ENCODE assay signal across 12 cellular contexts in genomic region chr21:31279986-31280385, GRCh38.
"Had no signal": no experiment of that assay in that cellular context is flagged by ENCODE, and none has a peak within 500 bp of the region (broad histone marks: within the 10 kb centered on the region; RNA-seq: fewer than 3 reads in every experiment).

No MANE protein-coding gene starts in this region.

- H3K4me1 ChIP-seq: esophagus muscularis mucosa, left lung, prostate gland, right lobe of liver had no signal

- H3K27ac ChIP-seq: esophagus muscularis mucosa, heart right ventricle, left lung, prostate gland, right lobe of liver, suprapubic skin had no signal

- H3K9me3 Mint-ChIP-seq: activated T-helper 2 cell treated with anti-CD3 and anti-CD28 coated beads, Interferon-gamma antibody, Interleukin-2, Interleukin-4, amounts not matched to agents 10 μg/mL and 5 μg/mL and 100 μg/mL, durations not matched to agents 14 hours and 24 hours and 36 hours had no signal

- H3K4me1 Mint-ChIP-seq: memory B cell had no signal

- H3K4me3 Mint-ChIP-seq: memory B cell; natural killer cell treated with Interleukin-12 subunit alpha and Interleukin-12 subunit beta and Interleukin-15 and Interleukin-18, amount 100 ng/mL, for 72 hours had no signal

- ATAC-seq: heart right ventricle; left lung; natural killer cell treated with Interleukin-12 subunit alpha and Interleukin-12 subunit beta and Interleukin-15 and Interleukin-18, amount 100 ng/mL, for 72 hours; right lobe of liver had no signal

- DNase-seq: foreskin melanocyte, heart right ventricle, left lung, occipital lobe, right lobe of liver, T-helper 9 cell had no signal

- H3K27me3 Mint-ChIP-seq: natural killer cell treated with Interleukin-12 subunit alpha and Interleukin-12 subunit beta and Interleukin-15 and Interleukin-18, amount 100 ng/mL, for 72 hours had no signal

- H3K27ac Mint-ChIP-seq: activated T-helper 2 cell treated with anti-CD3 and anti-CD28 coated beads, Interferon-gamma antibody, Interleukin-2, Interleukin-4, amounts not matched to agents 10 μg/mL and 5 μg/mL and 100 μg/mL, durations not matched to agents 14 hours and 24 hours and 36 hours; memory B cell; natural killer cell treated with Interleukin-12 subunit alpha and Interleukin-12 subunit beta and Interleukin-15 and Interleukin-18, amount 100 ng/mL, for 72 hours had no signal

- H3K27me3 ChIP-seq: esophagus muscularis mucosa, left lung, right lobe of liver, suprapubic skin had no signal

- H3K36me3 Mint-ChIP-seq: memory B cell; natural killer cell treated with Interleukin-12 subunit alpha and Interleukin-12 subunit beta and Interleukin-15 and Interleukin-18, amount 100 ng/mL, for 72 hours had no signal
